Comparison of ENCODE assay signal across 15 cellular contexts in genomic region chr5:66323142-66323890, GRCh38.
"Had no signal": no experiment of that assay in that cellular context is flagged by ENCODE, and none has a peak within 500 bp of the region (broad histone marks: within the 10 kb centered on the region; RNA-seq: fewer than 3 reads in every experiment).

No MANE protein-coding gene starts in this region.

- H3K36me3 Mint-ChIP-seq: activated naive CD4-positive, alpha-beta T cell treated with anti-CD3 and anti-CD28 coated beads, Interleukin-2, amount 50 U/mL, for 72 hours; mesothelial cell of epicardium had no signal

- H3K9me3 Mint-ChIP-seq: mesothelial cell of epicardium had no signal

- H3K4me2 ChIP-seq: hepatocyte had no signal

- H2AFZ ChIP-seq: hepatocyte had no signal

- ATAC-seq: activated naive CD4-positive, alpha-beta T cell treated with anti-CD3 and anti-CD28 coated beads, Interleukin-2, amount 50 U/mL, for 72 hours had no signal

- H3K4me3 ChIP-seq: adrenal gland, hepatocyte, lung, tibial nerve had no signal

- H3K9me3 ChIP-seq: adrenal gland, tibial nerve had no signal

- H3K27ac ChIP-seq: adrenal gland, hepatocyte, tibial nerve, WERI-Rb-1 had no signal

- H3K4me1 ChIP-seq: adrenal gland, tibial nerve had no signal

- H3K27me3 Mint-ChIP-seq: progenitor cell of endocrine pancreas had no signal

- H3K36me3 ChIP-seq: adrenal gland, tibial nerve, WERI-Rb-1 had no signal

- H3K27ac Mint-ChIP-seq: mesothelial cell of epicardium, progenitor cell of endocrine pancreas had no signal

- H3K27me3 ChIP-seq: hepatocyte, tibial nerve had no signal

- DNase-seq: activated CD4-positive, alpha-beta T cell treated with anti-CD3 and anti-CD28 coated beads for 1 hour; activated CD8-positive, alpha-beta memory T cell treated with anti-CD3 and anti-CD28 coated beads for 24 hours; activated gamma-delta T cell; adrenal gland; effector memory CD4-positive, alpha-beta T cell; right cardiac atrium; stimulated activated CD4-positive, alpha-beta T cell treated with anti-CD3 and anti-CD28 coated beads, Interleukin-2, amount 100 ng/mL, for 24 hours; stimulated activated naive CD4-positive, alpha-beta T cell treated with Interleukin-2 at 50 U/mL for 16 hours; WERI-Rb-1 had no signal

- H3K4me3 Mint-ChIP-seq: mesothelial cell of epicardium had no signal
